22 cellular contexts compared by ENCODE assay signal in the genomic region with DNA sequence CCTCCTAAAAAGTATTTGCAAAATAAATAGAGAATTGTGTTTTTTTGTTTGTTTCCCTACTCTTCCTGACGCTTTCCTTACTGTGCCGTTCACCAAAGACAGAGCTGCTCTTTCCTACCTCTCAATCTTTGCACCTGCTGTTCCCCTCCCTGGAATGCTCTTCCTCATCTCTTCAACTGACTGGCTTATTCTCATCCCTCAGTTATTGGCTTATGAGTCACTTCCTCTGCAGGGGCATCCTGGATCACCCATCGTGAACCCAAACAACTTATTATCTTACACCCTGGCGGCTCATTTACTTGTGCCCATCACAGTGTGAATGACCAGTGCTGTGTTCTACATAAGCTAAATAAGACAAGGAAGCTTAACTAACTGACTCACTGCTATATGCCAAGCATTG.
"Had no signal": no experiment of that assay in that cellular context is flagged by ENCODE, and none has a peak within 500 bp of the region (broad histone marks: within the 10 kb centered on the region; RNA-seq: fewer than 3 reads in every experiment).

No MANE protein-coding gene starts in this region.

- FAIRE-seq: small intestine had no signal

- H3K36me3 ChIP-seq: esophagus squamous epithelium, heart right ventricle, ovary, right lobe of liver, suprapubic skin, transverse colon, vagina had no signal

- H3K27me3 ChIP-seq: esophagus squamous epithelium, heart right ventricle, ovary, right lobe of liver, suprapubic skin, transverse colon, vagina had no signal

- H3K9me3 ChIP-seq: esophagus squamous epithelium, heart right ventricle, ovary, right lobe of liver, suprapubic skin, transverse colon, vagina had no signal

- DNase-seq: activated CD4-positive, alpha-beta memory T cell treated with anti-CD3 and anti-CD28 coated beads, Interleukin-2, amount 10 ng/mL, durations not matched to agents 7 days and 5 days; activated CD4-positive, alpha-beta T cell treated with anti-CD3 and anti-CD28 coated beads for 48 hours; activated CD4-positive, CD25-positive, alpha-beta regulatory T cell; activated naive CD4-positive, alpha-beta T cell; activated naive CD8-positive, alpha-beta T cell treated with anti-CD3 and anti-CD28 coated beads for 36 hours; activated T-cell treated with anti-CD3 and anti-CD28 coated beads, Interleukin-2, amount 50 U/mL, for 1 hour; amniotic stem cell; dermis blood vessel endothelial cell; effector memory CD8-positive, alpha-beta T cell; esophagus squamous epithelium; heart right ventricle; mesendoderm; naive thymus-derived CD8-positive, alpha-beta T cell; ovary; right lobe of liver; small intestine; stimulated activated CD4-positive, alpha-beta T cell treated with anti-CD3 and anti-CD28 coated beads, Interleukin-4, amount 100 ng/mL, for 1 hour; stimulated activated naive CD8-positive, alpha-beta T cell treated with anti-CD3 and anti-CD28 coated beads, Interleukin-15, amount 100 ng/mL, for 72 hours; transverse colon had no signal

- H3K4me3 ChIP-seq: esophagus squamous epithelium, heart right ventricle, ovary, right lobe of liver, suprapubic skin, transverse colon, vagina had no signal

- ATAC-seq: activated T-helper 17 cell treated with anti-CD3 and anti-CD28 coated beads, Interleukin-2, amount 50 U/mL, for 72 hours; effector memory CD8-positive, alpha-beta T cell; heart right ventricle; naive thymus-derived CD8-positive, alpha-beta T cell; right lobe of liver; stimulated activated naive CD8-positive, alpha-beta T cell treated with anti-CD3 and anti-CD28 coated beads, Interleukin-15, amount 100 ng/mL, for 72 hours had no signal

- H3K27ac ChIP-seq: esophagus squamous epithelium, heart right ventricle, ovary, right lobe of liver, suprapubic skin, transverse colon, vagina had no signal

- H3K4me1 ChIP-seq: esophagus squamous epithelium, right lobe of liver, suprapubic skin, vagina had no signal
